In genomic region chr9:105858284-105858683, GRCh38 we compare ENCODE assay signal across 13 cellular contexts.
DNase-seq lines count a peak whose midpoint lies in the region; ATAC-seq, FAIRE-seq and TF ChIP-seq lines count a peak whose summit lies in the region.
"Had no signal": no experiment of that assay in that cellular context is flagged by ENCODE, and none has a peak within 500 bp of the region (broad histone marks: within the 10 kb centered on the region; RNA-seq: fewer than 3 reads in every experiment).

No MANE protein-coding gene starts in this region.

- H3K27me3 ChIP-seq in GM12878 (replicated peaks in 1 of 2; ENCODE audit: control insufficient read depth in 2 of 2, insufficient read depth in 2 of 2, low read length in 1 of 2) (no peaks in the 10 kb centered on the region), brain microvascular endothelial cell (replicated peaks) (no peaks in the 10 kb centered on the region)
- H3K27me3 ChIP-seq: sigmoid colon had no signal

- H3K9me3 ChIP-seq in GM12878 (replicated peaks; ENCODE audit: control insufficient read depth, insufficient read depth, low read length) = no peaks in the 10 kb centered on the region

- TF ChIP-seq CTCF in GM12878 (IDR thresholded peaks at IDR 0.05 in 2 of 3, conservative IDR thresholded peaks at IDR 0.05 in 1 of 3; ENCODE audit: control insufficient read depth in 2 of 3, extremely low read depth in 1 of 3, insufficient read depth in 1 of 3, low read depth in 3 of 3, low read length in 3 of 3) (no peak), brain microvascular endothelial cell (IDR thresholded peaks at IDR 0.05; ENCODE audit: low read depth, low read length, missing control alignments) (no peak)

- H4K20me1 ChIP-seq in GM12878 (ENCODE audit: control insufficient read depth, insufficient read depth) = no peaks in the 10 kb centered on the region

- no peaks in the 10 kb centered on the region for H3K79me2 ChIP-seq in GM12878 (ENCODE audit: control insufficient read depth, insufficient read depth, low read length)

- CTCF ChIA-PET in GM12878 (lab: Yijun Ruan, JAX) = interaction anchor here (0.6 to 2.5 kb wide), 3 partner anchors 15 to 794 kb away, joined by 3 to 17 read pairs (median 10); no protein-coding TSS in a partner anchor

- no peaks in the 10 kb centered on the region for H3K4me1 ChIP-seq in GM12878 (ENCODE audit: control insufficient read depth, insufficient read depth, low read length)
- H3K4me1 ChIP-seq: sigmoid colon had no signal

- TF ChIP-seq RAD21 in GM12878 (IDR thresholded peaks at IDR 0.05; ENCODE audit: insufficient read depth, low read depth, low read length) = no peak

- H3K27ac ChIP-seq in GM12878 (ENCODE audit: control insufficient read depth, insufficient read depth) (no peak overlapping the region), brain microvascular endothelial cell (no peak overlapping the region)
- H3K27ac ChIP-seq: sigmoid colon had no signal

- TF ChIP-seq POLR2A in GM12878 (IDR thresholded peaks at IDR 0.05; ENCODE audit: low read depth, low read length) = no peak

- POLR2A ChIA-PET in GM12878 (lab: Charles Lee) = no interaction called here

- peak; percentile 82 for DNase-seq in Jurkat, Clone E6-1 (ENCODE audit: low read depth, low spot score)
- DNase-seq in GM12878 (ENCODE audit: low read depth, low spot score) (no peak), brain microvascular endothelial cell (no peak), H4 (ENCODE audit: low spot score) (no peak)
- no peak for DNase-seq in effector CD4-positive, alpha-beta T cell
- DNase-seq: amniotic stem cell, cortex of kidney, NCI-H1105 treated with DMSO at 0.1 percent for 48 hours, NCI-H510A, sigmoid colon had no signal

- in situ Hi-C loops in GM12878 (cut with MboI) (no loop called here), brain microvascular endothelial cell (cut with HindIII; ENCODE audit: low pct_ligation_motif_present, low sequenced_read_pairs) (no loop called here)

- H2AFZ ChIP-seq in GM12878 (ENCODE audit: control insufficient read depth, low read depth, low read length) = no peak overlapping the region

- no peaks in the 10 kb centered on the region for H3K36me3 ChIP-seq in GM12878 (ENCODE audit: control insufficient read depth in 2 of 2, insufficient read depth in 2 of 2, low read length in 1 of 2)
- no peaks in the 10 kb centered on the region for H3K36me3 ChIP-seq in brain microvascular endothelial cell (replicated peaks)
- H3K36me3 ChIP-seq: sigmoid colon had no signal

- no peak overlapping the region for H3K4me2 ChIP-seq in GM12878 (ENCODE audit: control insufficient read depth, insufficient read depth)

- intact Hi-C loops in GM12878 (cut with micrococcal nuclease; ENCODE audit: unreplicated experiment) = no loop called here

- RAD21 ChIA-PET in GM12878 (lab: Charles Lee; ENCODE audit: unreplicated experiment) = no interaction called here

- BruUV-seq in GM12878 (replicated peaks; lab: Mats Ljungman, UMichigan) = no TSS peak

- no peak overlapping the region for H3K9ac ChIP-seq in GM12878 (ENCODE audit: control insufficient read depth, insufficient read depth, low read length)

- no peak for FAIRE-seq in GM12878 (lab: Jason Lieb, UNC)
- FAIRE-seq: G401.6 had no signal

- ATAC-seq in GM18858 (IDR thresholded peaks at IDR 0.05; ENCODE audit: unreplicated experiment) (peak; percentile 46), GM21576 (IDR thresholded peaks at IDR 0.05; ENCODE audit: unreplicated experiment) (peak; percentile 47), GM12878 (peak; percentile 55)

- TF ChIP-seq EP300 in GM12878 (IDR thresholded peaks at IDR 0.05; ENCODE audit: borderline replicate concordance in 1 of 2, control insufficient read depth in 1 of 2, low read depth in 2 of 2, low read length in 2 of 2) = no peak

- no peak overlapping the region for H3K4me3 ChIP-seq in Jurkat, Clone E6-1 (ENCODE audit: low read length)
- no peak overlapping the region for H3K4me3 ChIP-seq in GM12878
- H3K4me3 ChIP-seq in brain microvascular endothelial cell (ENCODE audit: low read depth, low read length) = no peak overlapping the region
- H3K4me3 ChIP-seq: sigmoid colon had no signal

- SMC1A ChIA-PET in GM12878 (lab: Charles Lee; ENCODE audit: uncharacterized antibody, unreplicated experiment) = interaction anchor here (0.5 to 1.5 kb wide), 3 partner anchors 14 to 1286 kb away, joined by 3 to 4 read pairs (median 3); no protein-coding TSS in a partner anchor

TF ChIP-seq in GM12878, 131 proteins besides CTCF, POLR2A, EP300 and RAD21:
- TF ChIP-seq HDAC2 (IDR thresholded peaks at IDR 0.05) (no peak), ZNF207 (IDR thresholded peaks at IDR 0.05; ENCODE audit: borderline replicate concordance) (no peak), HDAC6 (IDR thresholded peaks at IDR 0.05; ENCODE audit: unreplicated experiment) (no peak), PBX3 (IDR thresholded peaks at IDR 0.05; ENCODE audit: insufficient replicate concordance, low read depth, low read length) (no peak), ZSCAN29 (IDR thresholded peaks at IDR 0.05) (no peak), SUPT20H (IDR thresholded peaks at IDR 0.05; ENCODE audit: borderline replicate concordance, control insufficient read depth, low read depth, low read length) (no peak), SKIL (IDR thresholded peaks at IDR 0.05; ENCODE audit: low read depth, poor library complexity, severe bottlenecking) (no peak), CBFB (IDR thresholded peaks at IDR 0.05; ENCODE audit: low read depth) (no peak), CREB1 (IDR thresholded peaks at IDR 0.05; ENCODE audit: low read depth) (no peak), SP1 (IDR thresholded peaks at IDR 0.05; ENCODE audit: low read depth, low read length) (no peak), NBN (IDR thresholded peaks at IDR 0.05) (no peak), POLR2AphosphoS2 (IDR thresholded peaks at IDR 0.05; ENCODE audit: low read depth, low read length) (no peak), LARP7 (IDR thresholded peaks at IDR 0.05) (no peak), EGR1 (IDR thresholded peaks at IDR 0.05; ENCODE audit: borderline replicate concordance in 1 of 2, low read depth in 2 of 2, low read length in 2 of 2) (no peak), MLLT1 (IDR thresholded peaks at IDR 0.05) (no peak), NR2C2 (IDR thresholded peaks at IDR 0.05; ENCODE audit: borderline replicate concordance, control insufficient read depth, insufficient read length, low read depth) (no peak), HCFC1 (IDR thresholded peaks at IDR 0.05; ENCODE audit: low read length) (no peak)
